ENCODE assay signal across 9 cellular contexts in genomic region chr13:100904293-100904976, GRCh38.
"Had no signal": no experiment of that assay in that cellular context is flagged by ENCODE, and none has a peak within 500 bp of the region (broad histone marks: within the 10 kb centered on the region; RNA-seq: fewer than 3 reads in every experiment).

No MANE protein-coding gene starts in this region.

- H3K4me1 ChIP-seq: HAP-1 had no signal

- H3K9ac ChIP-seq: GM23248 had no signal

- H3K36me3 ChIP-seq: HAP-1 had no signal

- H3K9me3 ChIP-seq: HAP-1 had no signal

- H3K4me2 ChIP-seq: GM23338 had no signal

- H2AFZ ChIP-seq: GM23248, GM23338 had no signal

- H3K4me3 ChIP-seq: GM23248, GM23338, HAP-1 had no signal

- FAIRE-seq: H54 had no signal

- H3K27ac Mint-ChIP-seq: GM23338, H9 had no signal

- H3K4me3 Mint-ChIP-seq: GM23338, H9 had no signal

- H3K27ac ChIP-seq: GM23248 had no signal

- ATAC-seq: GM23338, HCT116 had no signal

- DNase-seq: GM23248, GOT3, H7, H9, HCEC 1CT had no signal

- H3K9me3 Mint-ChIP-seq: GM23338, H9 had no signal
